In the genomic region with DNA sequence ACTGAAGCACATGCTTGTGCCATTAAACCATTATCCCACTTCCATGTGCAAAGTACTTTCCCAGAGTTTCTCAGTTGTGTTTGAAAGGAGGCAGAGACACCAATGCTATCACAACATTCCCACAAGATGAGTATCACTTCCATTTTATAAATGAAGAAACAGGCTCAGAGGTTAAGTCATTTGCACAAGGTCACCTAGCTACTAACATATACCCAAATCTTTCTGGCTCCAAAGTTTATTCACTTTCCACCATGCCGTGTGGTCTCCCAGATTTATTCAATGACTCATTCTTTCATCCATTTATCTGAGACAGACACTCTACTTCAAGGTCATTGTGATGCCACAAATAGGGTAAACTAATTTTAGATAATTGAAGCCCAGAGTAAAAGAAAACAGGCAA, we compare ENCODE assay signal across 1 cellular context.
A peak's percentile ranks its signal among the peaks of the same experiment; 100 is the strongest.
TF ChIP-seq lines count a peak whose summit lies in the region.

No MANE protein-coding gene starts in this region.

TF ChIP-seq in SK-N-SH treated with all-trans-retinoic acid at 6 μM for 48 hours, 23 proteins besides CTCF, POLR2A, EP300 and RAD21 (continued from another document):
- TF ChIP-seq, protein P1, sequence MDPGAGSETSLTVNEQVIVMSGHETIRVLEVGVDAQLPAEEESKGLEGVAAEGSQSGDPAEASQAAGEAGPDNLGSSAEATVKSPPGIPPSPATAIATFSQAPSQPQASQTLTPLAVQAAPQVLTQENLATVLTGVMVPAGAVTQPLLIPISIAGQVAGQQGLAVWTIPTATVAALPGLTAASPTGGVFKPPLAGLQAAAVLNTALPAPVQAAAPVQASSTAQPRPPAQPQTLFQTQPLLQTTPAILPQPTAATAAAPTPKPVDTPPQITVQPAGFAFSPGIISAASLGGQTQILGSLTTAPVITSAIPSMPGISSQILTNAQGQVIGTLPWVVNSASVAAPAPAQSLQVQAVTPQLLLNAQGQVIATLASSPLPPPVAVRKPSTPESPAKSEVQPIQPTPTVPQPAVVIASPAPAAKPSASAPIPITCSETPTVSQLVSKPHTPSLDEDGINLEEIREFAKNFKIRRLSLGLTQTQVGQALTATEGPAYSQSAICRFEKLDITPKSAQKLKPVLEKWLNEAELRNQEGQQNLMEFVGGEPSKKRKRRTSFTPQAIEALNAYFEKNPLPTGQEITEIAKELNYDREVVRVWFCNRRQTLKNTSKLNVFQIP (CRISPR knock-in tag; IDR thresholded peaks at IDR 0.05; ENCODE audit: borderline replicate concordance, low read depth), result no peak
- TF ChIP-seq CSRNP3 (CRISPR knock-in tag; IDR thresholded peaks at IDR 0.05) (no peak), ZNF8 (CRISPR knock-in tag; IDR thresholded peaks at IDR 0.05) (no peak), ZFP3 (CRISPR knock-in tag; IDR thresholded peaks at IDR 0.05) (peak; percentile 84), ZFP30 (CRISPR knock-in tag; IDR thresholded peaks at IDR 0.05) (no peak), OSR1 (CRISPR knock-in tag; IDR thresholded peaks at IDR 0.05) (no peak), ZNF565 (CRISPR knock-in tag; conservative IDR thresholded peaks at IDR 0.05; ENCODE audit: low read depth) (no peak), TCF4 (CRISPR knock-in tag; IDR thresholded peaks at IDR 0.05; ENCODE audit: borderline replicate concordance) (0 out of 2 replicates have a peak, but pooled peaks have one; percentile 7), ZNF70 (CRISPR knock-in tag; IDR thresholded peaks at IDR 0.05) (no peak)
